In genomic region chr1:237065903-237066302, GRCh38 we compare ENCODE assay signal across 2 cellular contexts.
TF ChIP-seq lines count a peak whose summit lies in the region.

No MANE protein-coding gene starts in this region.

TF ChIP-seq in HepG2, 621 proteins besides CTCF, POLR2A, EP300 and RAD21:
- TF ChIP-seq ATF7 (IDR thresholded peaks at IDR 0.05) (peak; percentile 40; the same call in 1 of the 2 replicates), ATF7 (CRISPR knock-in tag; IDR thresholded peaks at IDR 0.05) (no peak)
- TF ChIP-seq, protein P1, sequence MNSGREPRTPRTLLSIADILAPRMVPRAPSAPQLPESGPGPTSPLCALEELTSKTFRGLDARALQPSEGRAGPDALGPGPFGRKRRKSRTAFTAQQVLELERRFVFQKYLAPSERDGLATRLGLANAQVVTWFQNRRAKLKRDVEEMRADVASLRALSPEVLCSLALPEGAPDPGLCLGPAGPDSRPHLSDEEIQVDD (CRISPR knock-in tag; IDR thresholded peaks at IDR 0.05; ENCODE audit: borderline replicate concordance) = no peak

TF ChIP-seq in H1, 55 proteins besides CTCF, POLR2A, EP300 and RAD21:
- no peak for TF ChIP-seq EGR1 (IDR thresholded peaks at IDR 0.05; ENCODE audit: borderline replicate concordance, low read depth, low read length)
TF ChIP-seq in H1: peak in this region for 0.
